8 cellular contexts compared by ENCODE assay signal in genomic region chr7:98051118-98051744, GRCh38. TPM values are rescaled to one million over a fixed set of nuclear protein-coding genes. Genes with fewer than 3 reads are reported as not detected.
DNase-seq lines count a peak whose midpoint lies in the region; ATAC-seq and TF ChIP-seq lines count a peak whose summit lies in the region.

No MANE protein-coding gene starts in this region.

- no peaks in the 10 kb centered on the region for H3K36me3 Mint-ChIP-seq in effector memory CD8-positive, alpha-beta T cell (ENCODE audit: insufficient read depth)

- peak overlapping the region; percentile 50 to 57 for H3K4me3 Mint-ChIP-seq in effector memory CD8-positive, alpha-beta T cell

- H3K27me3 Mint-ChIP-seq in effector memory CD8-positive, alpha-beta T cell = peaks cover 2 to 10% of the 10 kb centered on the region in 2 donors

- 19 to 20% methylated on average over 24 of the region's 24 CpGs for WGBS in tibial nerve, 2 donors

- H3K36me3 ChIP-seq in tibial nerve (no peaks in the 10 kb centered on the region), MG63 (no peaks in the 10 kb centered on the region)

- H3K27me3 ChIP-seq in tibial nerve (peaks cover 0 to 9% of the 10 kb centered on the region in 2 donors), MG63 (no peaks in the 10 kb centered on the region)

- ATAC-seq in activated CD4-positive, CD25-positive, alpha-beta regulatory T cell treated with anti-CD3 and anti-CD28 coated beads, Interleukin-2, amount 50 U/mL, for 24 hours = peak; percentile 53 to 58
- peak; percentile 48 for ATAC-seq in effector memory CD8-positive, alpha-beta T cell (replicated peaks)
- ATAC-seq in GM21423 (IDR thresholded peaks at IDR 0.05; ENCODE audit: unreplicated experiment) = no peak

- TF ChIP-seq CTCF in tibial nerve (IDR thresholded peaks at IDR 0.05) = no peak

- H3K9me3 ChIP-seq in tibial nerve (no peaks in the 10 kb centered on the region), MG63 (no peaks in the 10 kb centered on the region)

- TF ChIP-seq POLR2A in tibial nerve (IDR thresholded peaks at IDR 0.05) = no peak

- peaks cover 2 to 7% of the 10 kb centered on the region in 2 donors for H3K4me1 Mint-ChIP-seq in effector memory CD8-positive, alpha-beta T cell (ENCODE audit: low read depth in 2 of 2)

- H3K4me1 ChIP-seq in tibial nerve = no peaks in the 10 kb centered on the region

- DNase-seq in DMS 273 (lab: John Stamatoyannopoulos, UW; ENCODE audit: unreplicated experiment) = peak; percentile 47
- DNase-seq in DMS 273 treated with DMSO at 0.1 percent for 48 hours (lab: John Stamatoyannopoulos, UW) = no peak
- peak; percentile 20 to 28 (median 26) for DNase-seq in effector memory CD8-positive, alpha-beta T cell
- peak in 2 of 3 donors; percentile 13 to 41 for DNase-seq in stimulated activated CD4-positive, alpha-beta T cell treated with anti-CD3 and anti-CD28 coated beads, TNF-alpha, amount 100 ng/mL, for 1 hour (ENCODE audit: low read depth in 3 of 3, low spot score in 1 of 3)
- DNase-seq in tibial nerve (ENCODE audit: low spot score in 2 of 2) = no peak
- no peak for DNase-seq in MG63

- no peak overlapping the region for H3K27ac Mint-ChIP-seq in effector memory CD8-positive, alpha-beta T cell

- no peak for TF ChIP-seq EP300 in tibial nerve (IDR thresholded peaks at IDR 0.05)

- no peak overlapping the region for H3K27ac ChIP-seq in tibial nerve

- H3K9me3 Mint-ChIP-seq in effector memory CD8-positive, alpha-beta T cell = no peaks in the 10 kb centered on the region

- no peak overlapping the region for H3K4me3 ChIP-seq in tibial nerve
- H3K4me3 ChIP-seq in MG63 = no peak overlapping the region

RNA-seq across cellular contexts. Expression of gene LMTK2, which starts 55.4 kb away (rescaled TPM):
- 10 to 100 TPM; 10.4 to 14.4 (median 12.3) TPM for total RNA-seq in tibial nerve
- 2.6 and 4.8 TPM in 2 replicates for total RNA-seq in MG63 (2014; rRNA removed; shearing (Covaris generic); ENCODE audit: low replicate concordance)

Comparison
In these comparisons a context has a peak if more than half of its experiments do, and no peak if none do; other contexts are left out.
1. DNase-seq: peak in DMS 273 (single experiment), effector memory CD8-positive, alpha-beta T cell (3 of 3) and stimulated activated CD4-positive, alpha-beta T cell treated with anti-CD3 and anti-CD28 coated beads, TNF-alpha, amount 100 ng/mL, for 1 hour (2 of 3); none in DMS 273 treated with DMSO at 0.1 percent for 48 hours (single experiment), tibial nerve (0 of 2) and MG63 (single experiment).